19 cellular contexts compared by ENCODE assay signal in genomic region chr4:148854203-148854602, GRCh38.
DNase-seq lines count a peak whose midpoint lies in the region; TF ChIP-seq lines count a peak whose summit lies in the region.
"Had no signal": no experiment of that assay in that cellular context is flagged by ENCODE, and none has a peak within 500 bp of the region (broad histone marks: within the 10 kb centered on the region; RNA-seq: fewer than 3 reads in every experiment).

No MANE protein-coding gene starts in this region.

- no peaks in the 10 kb centered on the region for H3K27me3 Mint-ChIP-seq in HFFc6 (ENCODE audit: insufficient read depth)

- H3K9ac ChIP-seq in mammary epithelial cell (ENCODE audit: insufficient read depth, low read length): no peak overlapping the region
- no peak overlapping the region for H3K9ac ChIP-seq in mesenchymal stem cell (ENCODE audit: low read length)

- no peaks in the 10 kb centered on the region for H3K9me2 ChIP-seq in PC-9 (ENCODE audit: insufficient read depth)

- H3K27me3 ChIP-seq in mammary epithelial cell (ENCODE audit: insufficient read depth, low read length) (no peaks in the 10 kb centered on the region), breast epithelium (no peaks in the 10 kb centered on the region), mesenchymal stem cell (ENCODE audit: control insufficient read depth in 1 of 2, insufficient read depth in 1 of 2, low read length in 2 of 2) (no peaks in the 10 kb centered on the region), PC-9 (ENCODE audit: insufficient read depth, low read depth) (no peaks in the 10 kb centered on the region)

- no peaks in the 10 kb centered on the region for H3K36me3 Mint-ChIP-seq in HFFc6 (ENCODE audit: low read depth)
- H3K36me3 Mint-ChIP-seq: CD14-positive monocyte had no signal

- H3K4me3 ChIP-seq in mammary epithelial cell (replicated peaks in 1 of 3; ENCODE audit: insufficient read depth in 1 of 3, low read depth in 2 of 3, low read length in 3 of 3) (no peak overlapping the region), breast epithelium (no peak overlapping the region), epithelial cell of proximal tubule (ENCODE audit: low read depth, low read length) (no peak overlapping the region), mesenchymal stem cell (ENCODE audit: insufficient read depth in 1 of 2, low read depth in 1 of 2, low read length in 2 of 2) (no peak overlapping the region), PC-9 (no peak overlapping the region), lower leg skin (ENCODE audit: low read depth, poor library complexity, severe bottlenecking) (no peak overlapping the region)
- H3K4me3 ChIP-seq: K562 had no signal

- no peak overlapping the region for H3K18ac ChIP-seq in mesenchymal stem cell (ENCODE audit: low read depth in 1 of 2, low read length in 2 of 2)

- H3K14ac ChIP-seq in mesenchymal stem cell (ENCODE audit: low read length in 2 of 2): no peak overlapping the region

- peak; percentile 24 for DNase-seq in mammary epithelial cell
- no peak for DNase-seq in breast epithelium (ENCODE audit: low spot score in 2 of 2)
- DNase-seq in epithelial cell of proximal tubule (ENCODE audit: low read depth): peak; percentile 80
- DNase-seq in mesenchymal stem cell: no peak
- DNase-seq in NCI-H1417 (lab: John Stamatoyannopoulos, UW): no peak
- no peak for DNase-seq in PC-9
- no peak for DNase-seq in lower leg skin (ENCODE audit: low spot score in 2 of 2)
- DNase-seq in HFFc6: no peak
- DNase-seq: AML-193, DMS 273 treated with DMSO at 0.1 percent for 48 hours, GDM1, H7, NCI-H1105, NCI-H1694, NCI-H510A treated with DMSO at 0.1 percent for 48 hours, NCI-H774 had no signal

- no peak overlapping the region for H4K91ac ChIP-seq in mesenchymal stem cell (ENCODE audit: low read length)

- no peak overlapping the region for H3K4ac ChIP-seq in mesenchymal stem cell (ENCODE audit: low read depth in 1 of 2, low read length in 2 of 2)

- no TSS peak for BruUV-seq in mammary epithelial cell (replicated peaks; lab: Mats Ljungman, UMichigan)
- no TSS peak for BruUV-seq in PC-9 (replicated peaks; lab: Mats Ljungman, UMichigan)

- POLR2A ChIA-PET in PC-9 (lab: Charles Lee; ENCODE audit: unreplicated experiment): no interaction called here

- intact Hi-C loops in mammary epithelial cell (cut with micrococcal nuclease) (no loop called here), breast epithelium (cut with DNase I; ENCODE audit: low total_unique reads) (no loop called here), PC-9 (cut with micrococcal nuclease; ENCODE audit: unreplicated experiment) (no loop called here), lower leg skin (cut with DNase I; ENCODE audit: low total_unique reads) (no loop called here)

- no peaks in the 10 kb centered on the region for H3K9me3 ChIP-seq in mammary epithelial cell (replicated peaks; ENCODE audit: insufficient read depth, low read length)
- peaks cover 0 to 8% of the 10 kb centered on the region in 2 donors for H3K9me3 ChIP-seq in breast epithelium
- peaks cover 17% of the 10 kb centered on the region for H3K9me3 ChIP-seq in mesenchymal stem cell (ENCODE audit: control insufficient read depth, low read length)
- no peaks in the 10 kb centered on the region for H3K9me3 ChIP-seq in PC-9 (ENCODE audit: insufficient read depth, low read depth)

- no peak overlapping the region for H2BK12ac ChIP-seq in mesenchymal stem cell (ENCODE audit: low read length in 2 of 2)

- no peak for TF ChIP-seq CTCF in mammary epithelial cell (conservative IDR thresholded peaks at IDR 0.05 in 1 of 2, IDR thresholded peaks at IDR 0.05 in 1 of 2; ENCODE audit: extremely low read depth in 1 of 2, insufficient read depth in 1 of 2, low read depth in 1 of 2, low read length in 2 of 2)
- no peak for TF ChIP-seq CTCF in breast epithelium (IDR thresholded peaks at IDR 0.05)
- TF ChIP-seq CTCF in epithelial cell of proximal tubule (conservative IDR thresholded peaks at IDR 0.05; ENCODE audit: low read depth, low read length): peak; percentile 20
- TF ChIP-seq CTCF in PC-9 (conservative IDR thresholded peaks at IDR 0.05): no peak
- no peak for TF ChIP-seq CTCF in lower leg skin (IDR thresholded peaks at IDR 0.05)
- no peak for TF ChIP-seq CTCF in HFFc6 (IDR thresholded peaks at IDR 0.05)

- H2AFZ ChIP-seq in mammary epithelial cell (ENCODE audit: low read depth, low read length) (no peak overlapping the region), mesenchymal stem cell (ENCODE audit: low read depth, low read length) (no peak overlapping the region), PC-9 (no peak overlapping the region)

- H3K4me3 Mint-ChIP-seq in HFFc6: no peak overlapping the region
- H3K4me3 Mint-ChIP-seq: CD14-positive monocyte had no signal

- H3K9me3 Mint-ChIP-seq in HFFc6: peaks cover 29% of the 10 kb centered on the region

- no peak overlapping the region for H2BK5ac ChIP-seq in mesenchymal stem cell (ENCODE audit: low read depth, low read length, poor library complexity, severe bottlenecking)

- dilution Hi-C loops in mammary epithelial cell (cut with HindIII; ENCODE audit: low sequenced_read_pairs): no loop called here

- H2BK15ac ChIP-seq in mesenchymal stem cell (ENCODE audit: low read depth, poor library complexity, severe bottlenecking): no peak overlapping the region

- no peaks in the 10 kb centered on the region for H3K79me1 ChIP-seq in mesenchymal stem cell (replicated peaks; ENCODE audit: low read length, poor library complexity, severe bottlenecking)

- in situ Hi-C loops in mammary epithelial cell (cut with MboI; ENCODE audit: low sequenced_read_pairs in 2 of 2): no loop called here

- H3K36me3 ChIP-seq in mammary epithelial cell (ENCODE audit: insufficient read depth, low read length) (no peaks in the 10 kb centered on the region), breast epithelium (no peaks in the 10 kb centered on the region), mesenchymal stem cell (ENCODE audit: control insufficient read depth in 1 of 2, insufficient read depth in 2 of 2, low read depth in 1 of 2, low read length in 2 of 2) (no peaks in the 10 kb centered on the region), PC-9 (ENCODE audit: low read depth) (no peaks in the 10 kb centered on the region)

- H3K27ac Mint-ChIP-seq in HFFc6: no peak overlapping the region
- H3K27ac Mint-ChIP-seq: CD14-positive monocyte had no signal

- H3F3A ChIP-seq in PC-9 (ENCODE audit: insufficient read depth, low read depth): no peaks in the 10 kb centered on the region

- H4K20me1 ChIP-seq in mammary epithelial cell (ENCODE audit: insufficient read depth, low read length) (no peaks in the 10 kb centered on the region), PC-9 (ENCODE audit: insufficient read depth) (no peaks in the 10 kb centered on the region)

- H3K27ac ChIP-seq in mammary epithelial cell (ENCODE audit: insufficient read depth, low read depth, low read length) (no peak overlapping the region), breast epithelium (no peak overlapping the region), mesenchymal stem cell (ENCODE audit: low read length, poor library complexity, severe bottlenecking) (peak overlapping the region; percentile 89), PC-9 (no peak overlapping the region)
- H3K27ac ChIP-seq: 22Rv1 had no signal

- CTCF ChIA-PET in mammary epithelial cell (lab: Charles Lee; ENCODE audit: low non-redundant PET): no interaction called here
- CTCF ChIA-PET in PC-9 (lab: Charles Lee): no interaction called here

- H2BK120ac ChIP-seq in mesenchymal stem cell (ENCODE audit: low read depth, low read length): no peak overlapping the region

- H3K4me2 ChIP-seq in mammary epithelial cell (ENCODE audit: insufficient read depth, low read depth, low read length) (peak overlapping the region; percentile 25), mesenchymal stem cell (ENCODE audit: low read length, poor library complexity, severe bottlenecking) (no peak overlapping the region), PC-9 (no peak overlapping the region)

- H3K4me1 ChIP-seq in mammary epithelial cell (ENCODE audit: insufficient read depth, low read length) (peaks cover 15% of the 10 kb centered on the region), breast epithelium (no peaks in the 10 kb centered on the region), mesenchymal stem cell (ENCODE audit: control insufficient read depth, insufficient read depth, low read depth, low read length) (peaks cover 2% of the 10 kb centered on the region), PC-9 (replicated peaks; ENCODE audit: insufficient read depth) (no peaks in the 10 kb centered on the region)

- H3K79me2 ChIP-seq in mammary epithelial cell (ENCODE audit: insufficient read depth, low read length) (no peaks in the 10 kb centered on the region), PC-9 (ENCODE audit: low read depth) (no peaks in the 10 kb centered on the region)

- no peak overlapping the region for H4K8ac ChIP-seq in mesenchymal stem cell (ENCODE audit: low read length)

- no peaks in the 10 kb centered on the region for H3K4me1 Mint-ChIP-seq in HFFc6 (ENCODE audit: low read depth)
- H3K4me1 Mint-ChIP-seq: CD14-positive monocyte had no signal

- TF ChIP-seq POLR2A in breast epithelium (IDR thresholded peaks at IDR 0.05) (no peak), lower leg skin (IDR thresholded peaks at IDR 0.05) (no peak)

- H2AK5ac ChIP-seq in mesenchymal stem cell (ENCODE audit: low read length, severe bottlenecking): peak overlapping the region; percentile 57

- no peak overlapping the region for H3K23ac ChIP-seq in mesenchymal stem cell (ENCODE audit: low read length in 2 of 2)

Comparison
In these comparisons a context has a peak if more than half of its experiments do, and no peak if none do; other contexts are left out.
1. DNase-seq: peak in mammary epithelial cell (single experiment) and epithelial cell of proximal tubule (single experiment); none in breast epithelium (0 of 2), mesenchymal stem cell (single experiment), NCI-H1417 (0 of 3), PC-9 (0 of 2), lower leg skin (0 of 2) and HFFc6 (single experiment).